ENCODE assay signal across 8 cellular contexts in the genomic region with DNA sequence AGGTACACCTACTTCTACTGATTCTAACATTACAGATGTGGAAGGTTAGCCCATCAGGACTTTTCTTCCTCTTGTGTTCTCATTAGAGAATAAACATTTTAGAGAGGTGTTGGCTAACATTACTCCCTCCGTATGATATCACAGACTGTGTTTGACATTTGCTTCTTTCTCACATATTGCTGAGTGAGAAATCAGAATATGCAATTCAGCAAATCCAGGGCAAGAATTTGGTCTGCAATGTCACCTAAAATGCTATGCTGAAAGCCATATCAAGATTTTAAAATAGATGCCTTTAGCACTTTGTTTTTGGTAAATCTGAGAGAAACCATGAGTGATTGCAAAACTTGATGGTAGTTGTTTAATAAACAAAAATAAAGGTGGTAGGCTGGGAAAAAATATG.
"Had no signal": no experiment of that assay in that cellular context is flagged by ENCODE, and none has a peak within 500 bp of the region (broad histone marks: within the 10 kb centered on the region; RNA-seq: fewer than 3 reads in every experiment).

No MANE protein-coding gene starts in this region.

- H3K9ac ChIP-seq: KMS-11 had no signal

- H3K4me3 Mint-ChIP-seq: IgD-negative memory B cell had no signal

- H3K27ac ChIP-seq: HL-60, KMS-11 had no signal

- H3K27ac Mint-ChIP-seq: IgD-negative memory B cell had no signal

- H3K27me3 Mint-ChIP-seq: IgD-negative memory B cell had no signal

- DNase-seq: Karpas-422, Kasumi-1, KBM-7, KG1 had no signal

- FAIRE-seq: HTR-8/SVneo had no signal

- H3K36me3 Mint-ChIP-seq: IgD-negative memory B cell had no signal

- H3K4me1 Mint-ChIP-seq: IgD-negative memory B cell had no signal

- H3K4me2 ChIP-seq: KMS-11 had no signal
